In the genomic region with DNA sequence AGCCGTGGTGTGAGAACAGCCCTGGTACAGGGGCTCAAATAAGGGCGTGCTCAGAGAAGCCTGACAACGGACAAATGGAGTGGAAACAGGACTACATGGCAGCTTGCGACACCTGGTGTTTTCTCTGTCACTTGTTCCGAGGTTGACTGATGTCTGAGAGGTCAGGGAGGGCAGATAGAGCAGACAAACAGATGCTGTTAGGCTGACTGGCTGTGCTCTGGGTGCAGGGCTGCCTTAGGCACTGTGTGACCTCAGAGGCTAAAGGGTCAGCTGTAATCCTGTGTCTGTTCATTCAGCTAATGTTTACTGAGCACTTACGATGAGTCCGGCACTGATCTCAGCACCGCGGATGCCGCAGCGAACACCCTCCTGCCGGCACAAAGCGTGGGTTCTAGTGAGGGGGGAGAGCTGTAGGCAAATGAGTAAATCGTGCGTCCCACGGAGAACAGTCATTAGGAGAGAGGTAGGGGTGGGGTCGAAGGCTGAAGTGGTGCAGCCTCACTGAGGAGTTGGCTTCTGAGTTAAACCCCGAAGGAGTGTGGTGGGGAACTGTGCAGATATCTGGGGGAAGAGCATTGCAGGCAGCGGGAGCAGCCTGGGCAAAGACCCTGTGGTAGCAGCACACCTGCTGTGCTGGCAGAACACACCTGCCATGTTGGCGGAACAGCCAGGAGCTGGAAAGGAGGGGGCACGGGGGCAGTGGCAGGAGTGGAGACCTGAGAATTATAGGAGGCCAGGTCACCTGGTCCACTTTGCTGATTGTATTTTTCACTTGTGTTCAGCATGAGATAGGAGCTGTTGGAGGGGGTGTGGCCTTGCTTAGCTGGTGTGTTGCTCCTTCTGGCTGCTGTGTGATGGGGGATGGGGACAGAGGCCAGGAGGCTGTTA, we compare ENCODE assay signal across 9 cellular contexts.
DNase-seq lines count a peak whose midpoint lies in the region; ATAC-seq, FAIRE-seq and TF ChIP-seq lines count a peak whose summit lies in the region.
"Had no signal": no experiment of that assay in that cellular context is flagged by ENCODE, and none has a peak within 500 bp of the region (broad histone marks: within the 10 kb centered on the region; RNA-seq: fewer than 3 reads in every experiment).

No MANE protein-coding gene starts in this region.

- H3K27me3 Mint-ChIP-seq in dendritic cell treated with granulocyte-macrophage colony-stimulating factor and Interleukin-4, amounts not matched to agents 40 ng/mL and 50 ng/mL, for 4 days, result no peaks in the 10 kb centered on the region
- H3K27me3 Mint-ChIP-seq: activated naive CD8-positive, alpha-beta T cell had no signal

- DNase-seq in GM10266 (ENCODE audit: extremely low spot score) (peak; percentile 77), HTR-8/SVneo (ENCODE audit: insufficient read length, low spot score) (no peak), foreskin fibroblast (no peak), NCI-H1930 (lab: John Stamatoyannopoulos, UW) (no peak), NCI-H1436 treated with DMSO at 0.1 percent for 48 hours (lab: John Stamatoyannopoulos, UW) (no peak)

- intact Hi-C loops in dendritic cell treated with granulocyte-macrophage colony-stimulating factor and Interleukin-4, amounts not matched to agents 40 ng/mL and 50 ng/mL, for 4 days (cut with micrococcal nuclease), result no loop called here

- H3K9me3 Mint-ChIP-seq in dendritic cell treated with granulocyte-macrophage colony-stimulating factor and Interleukin-4, amounts not matched to agents 40 ng/mL and 50 ng/mL, for 4 days, result no peaks in the 10 kb centered on the region

- H3K36me3 Mint-ChIP-seq in dendritic cell treated with granulocyte-macrophage colony-stimulating factor and Interleukin-4, amounts not matched to agents 40 ng/mL and 50 ng/mL, for 4 days (ENCODE audit: low read depth), result peaks cover 12% of the 10 kb centered on the region
- H3K36me3 Mint-ChIP-seq: activated naive CD8-positive, alpha-beta T cell had no signal

- peak; percentile 88 for ATAC-seq in GM19438 (IDR thresholded peaks at IDR 0.05; ENCODE audit: low read depth, unreplicated experiment)
- ATAC-seq in HG03342 (IDR thresholded peaks at IDR 0.05; ENCODE audit: unreplicated experiment), result peak; percentile 89

- TF ChIP-seq CTCF in GM10266 (IDR thresholded peaks at IDR 0.05; ENCODE audit: control insufficient read depth, insufficient read depth, low read depth, missing control alignments) (peak; percentile 57), foreskin fibroblast (IDR thresholded peaks at IDR 0.05; ENCODE audit: low read depth, low read length) (no peak)

- no peak overlapping the region for H3K4me3 Mint-ChIP-seq in dendritic cell treated with granulocyte-macrophage colony-stimulating factor and Interleukin-4, amounts not matched to agents 40 ng/mL and 50 ng/mL, for 4 days
- H3K4me3 Mint-ChIP-seq: activated naive CD8-positive, alpha-beta T cell had no signal

- H3K4me1 Mint-ChIP-seq in dendritic cell treated with granulocyte-macrophage colony-stimulating factor and Interleukin-4, amounts not matched to agents 40 ng/mL and 50 ng/mL, for 4 days (ENCODE audit: low read depth), result peaks cover 31% of the 10 kb centered on the region

- peak overlapping the region; percentile 21 for H3K27ac Mint-ChIP-seq in dendritic cell treated with granulocyte-macrophage colony-stimulating factor and Interleukin-4, amounts not matched to agents 40 ng/mL and 50 ng/mL, for 4 days
- H3K27ac Mint-ChIP-seq: activated naive CD8-positive, alpha-beta T cell had no signal

- no peak for FAIRE-seq in HTR-8/SVneo (lab: Jason Lieb, UNC)

- no peak overlapping the region for H3K4me3 ChIP-seq in foreskin fibroblast (ENCODE audit: low read depth in 1 of 2, low read length in 2 of 2)
